ENCODE assay signal across 8 cellular contexts in the genomic region with DNA sequence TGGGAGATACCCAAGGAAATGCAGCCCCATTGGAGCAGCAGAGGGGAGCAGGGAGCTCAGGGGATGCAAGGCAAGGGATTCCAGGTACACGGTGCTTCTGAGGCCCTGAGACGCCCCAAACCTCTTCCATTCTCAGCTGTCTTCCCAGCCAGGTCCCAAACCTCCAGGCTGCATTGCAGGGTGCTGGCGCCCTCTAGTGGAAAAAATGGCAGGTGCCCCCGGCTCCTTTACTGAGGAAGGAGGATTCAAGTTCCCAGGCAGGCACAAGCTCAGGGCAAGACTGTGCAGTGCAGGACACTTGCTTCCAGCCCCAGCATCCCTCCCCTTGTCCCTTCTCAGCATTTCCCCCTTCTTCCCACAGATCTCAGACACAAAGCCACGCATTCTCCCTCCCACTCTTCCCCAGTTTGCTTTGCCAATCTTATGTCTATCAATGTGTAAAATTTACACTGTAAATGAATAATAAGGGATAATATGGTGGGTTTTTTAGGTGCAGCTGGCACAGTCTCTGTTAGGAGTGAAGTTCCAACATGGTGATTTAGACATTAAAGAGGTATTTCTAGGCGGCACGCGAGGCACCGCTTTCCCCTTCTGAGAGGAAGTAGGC. TPM values are rescaled to one million over a fixed set of nuclear protein-coding genes. Genes with fewer than 3 reads are reported as not detected.
A peak's percentile ranks its signal among the peaks of the same experiment; 100 is the strongest.
DNase-seq lines count a peak whose midpoint lies in the region; ATAC-seq and FAIRE-seq lines count a peak whose summit lies in the region.

No MANE protein-coding gene starts in this region.

- peak in 1 of 2 donors; percentile 30 for ATAC-seq in CD4-positive, CD25-positive, alpha-beta regulatory T cell (ENCODE audit: low read depth in 2 of 2)
- peak; percentile 64 for ATAC-seq in GM19395 (IDR thresholded peaks at IDR 0.05; ENCODE audit: unreplicated experiment)

- no peaks in the 10 kb centered on the region for H3K27me3 Mint-ChIP-seq in CD4-positive, CD25-positive, alpha-beta regulatory T cell
- H3K27me3 Mint-ChIP-seq in activated naive CD4-positive, alpha-beta T cell treated with anti-CD3 and anti-CD28 coated beads, Interleukin-2, amount 10 ng/mL, durations not matched to agents 7 days and 5 days: peaks cover 26% of the 10 kb centered on the region

- intact Hi-C loops in head of caudate nucleus (cut with DNase I) (no loop called here), posterior vena cava (cut with DNase I) (loop anchor here in 1 of 2 donors (5.0 kb wide), 1 partner anchor 175 kb away; no protein-coding TSS in a partner anchor)

- no peak overlapping the region for H3K4me3 ChIP-seq in CD4-positive, CD25-positive, alpha-beta regulatory T cell (ENCODE audit: low read depth, low read length)
- H3K4me3 ChIP-seq in SJCRH30: no peak overlapping the region

- CTCF ChIA-PET in activated naive CD4-positive, alpha-beta T cell treated with anti-CD3 and anti-CD28 coated beads, Interleukin-2, amount 10 ng/mL, durations not matched to agents 7 days and 5 days (lab: Charles Lee): interaction anchor here (0.6 to 7.6 kb wide), 32 partner anchors 8 to 1529 kb away, joined by 3 to 78 read pairs (median 4); a partner anchor contains a TSS

- no peak overlapping the region for H3K27ac ChIP-seq in CD4-positive, CD25-positive, alpha-beta regulatory T cell (ENCODE audit: insufficient read depth, low read length, poor library complexity, severe bottlenecking)
- H3K27ac ChIP-seq in SJCRH30: no peak overlapping the region

- H3K36me3 ChIP-seq in CD4-positive, CD25-positive, alpha-beta regulatory T cell (ENCODE audit: control insufficient read depth, insufficient read depth, low read length): no peaks in the 10 kb centered on the region
- H3K36me3 ChIP-seq in SJCRH30: no peaks in the 10 kb centered on the region

- H3K9me3 Mint-ChIP-seq in CD4-positive, CD25-positive, alpha-beta regulatory T cell: peaks cover 0 to 2% (median 0%) of the 10 kb centered on the region in 7 donors
- H3K9me3 Mint-ChIP-seq in activated naive CD4-positive, alpha-beta T cell treated with anti-CD3 and anti-CD28 coated beads, Interleukin-2, amount 10 ng/mL, durations not matched to agents 7 days and 5 days: no peaks in the 10 kb centered on the region

- no peak overlapping the region for H3K27ac Mint-ChIP-seq in CD4-positive, CD25-positive, alpha-beta regulatory T cell
- H3K27ac Mint-ChIP-seq in activated naive CD4-positive, alpha-beta T cell treated with anti-CD3 and anti-CD28 coated beads, Interleukin-2, amount 10 ng/mL, durations not matched to agents 7 days and 5 days: no peak overlapping the region

- H3K27me3 ChIP-seq in CD4-positive, CD25-positive, alpha-beta regulatory T cell (ENCODE audit: control insufficient read depth, insufficient read depth, low read length): no peaks in the 10 kb centered on the region
- H3K27me3 ChIP-seq in SJCRH30: no peaks in the 10 kb centered on the region

- no peaks in the 10 kb centered on the region for H3K36me3 Mint-ChIP-seq in CD4-positive, CD25-positive, alpha-beta regulatory T cell
- H3K36me3 Mint-ChIP-seq in activated naive CD4-positive, alpha-beta T cell treated with anti-CD3 and anti-CD28 coated beads, Interleukin-2, amount 10 ng/mL, durations not matched to agents 7 days and 5 days: no peaks in the 10 kb centered on the region

- peaks cover 0 to 3% (median 0%) of the 10 kb centered on the region in 4 donors for H3K4me1 Mint-ChIP-seq in CD4-positive, CD25-positive, alpha-beta regulatory T cell
- no peaks in the 10 kb centered on the region for H3K4me1 Mint-ChIP-seq in activated naive CD4-positive, alpha-beta T cell treated with anti-CD3 and anti-CD28 coated beads, Interleukin-2, amount 10 ng/mL, durations not matched to agents 7 days and 5 days

- no peaks in the 10 kb centered on the region for H3K4me1 ChIP-seq in CD4-positive, CD25-positive, alpha-beta regulatory T cell (ENCODE audit: control insufficient read depth, insufficient read depth, low read length, poor library complexity, severe bottlenecking)
- H3K4me1 ChIP-seq in SJCRH30: peaks cover 5% of the 10 kb centered on the region

- no peak for FAIRE-seq in urothelium cell line (lab: Jason Lieb, UNC)

- peak; percentile 27 to 47 (median 39) for DNase-seq in CD4-positive, CD25-positive, alpha-beta regulatory T cell
- DNase-seq in HuH-7.5 (ENCODE audit: low spot score) (peak; percentile 78), SJCRH30 (peak; percentile 74 to 85), head of caudate nucleus (peak; percentile 54 to 91 (median 82)), posterior vena cava (ENCODE audit: low spot score) (peak; percentile 88), urothelium cell line (ENCODE audit: low spot score) (peak; percentile 78)
- peak; percentile 77 for DNase-seq in activated naive CD4-positive, alpha-beta T cell treated with anti-CD3 and anti-CD28 coated beads, Interleukin-2, amount 10 ng/mL, durations not matched to agents 7 days and 5 days

- H3K9me3 ChIP-seq in CD4-positive, CD25-positive, alpha-beta regulatory T cell (ENCODE audit: control insufficient read depth in 2 of 2, low read length in 2 of 2): no peaks in the 10 kb centered on the region
- no peaks in the 10 kb centered on the region for H3K9me3 ChIP-seq in SJCRH30 (replicated peaks)

- no peak overlapping the region for H3K4me3 Mint-ChIP-seq in CD4-positive, CD25-positive, alpha-beta regulatory T cell
- H3K4me3 Mint-ChIP-seq in activated naive CD4-positive, alpha-beta T cell treated with anti-CD3 and anti-CD28 coated beads, Interleukin-2, amount 10 ng/mL, durations not matched to agents 7 days and 5 days: no peak overlapping the region

RNA-seq across cellular contexts. Expression of a gene that starts 46.1 kb away (rescaled TPM):
- total RNA-seq in CD4-positive, CD25-positive, alpha-beta regulatory T cell: 4.2 TPM
- polyA plus RNA-seq in CD4-positive, CD25-positive, alpha-beta regulatory T cell: 1 to 10 TPM in 3 of 4 donors, under 1 TPM in 1; 0.84 to 2.8 (median 2.1) TPM
- 22.7 and 23.7 TPM in 2 replicates for total RNA-seq in SJCRH30 (2014; rRNA removed; shearing (Covaris generic))
- 10 to 100 TPM; 11.8 to 13.8 TPM for total RNA-seq in posterior vena cava
